21 cellular contexts compared by ENCODE assay signal in the genomic region with DNA sequence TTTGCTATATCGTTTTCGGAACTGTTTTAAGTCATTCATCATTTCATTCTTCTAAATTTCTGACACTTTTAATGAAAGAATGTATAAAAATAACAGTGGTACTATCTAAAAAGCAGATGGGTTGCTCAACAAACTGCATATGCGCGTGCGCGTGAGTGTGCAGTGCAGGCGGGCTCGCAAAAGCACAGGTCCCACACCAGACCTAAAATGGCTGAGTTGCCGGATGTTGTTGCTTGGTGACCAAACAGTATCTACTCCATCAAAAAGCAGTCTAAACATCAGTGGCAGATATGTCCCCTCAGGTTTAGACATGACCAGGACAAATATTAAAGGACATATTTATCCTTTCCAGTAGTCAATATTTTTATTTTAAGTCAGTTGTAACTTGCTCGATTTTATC. TPM values are rescaled to one million over a fixed set of nuclear protein-coding genes. Genes with fewer than 3 reads are reported as not detected.
A peak's percentile ranks its signal among the peaks of the same experiment; 100 is the strongest.
DNase-seq lines count a peak whose midpoint lies in the region; ATAC-seq, FAIRE-seq and TF ChIP-seq lines count a peak whose summit lies in the region.
"Had no signal": no experiment of that assay in that cellular context is flagged by ENCODE, and none has a peak within 500 bp of the region (broad histone marks: within the 10 kb centered on the region; RNA-seq: fewer than 3 reads in every experiment).

No MANE protein-coding gene starts in this region.

- no TSS peak for BruUV-seq in GM12878 (replicated peaks; lab: Mats Ljungman, UMichigan)

- WGBS in GM12878 (ENCODE audit: insufficient coverage, insufficient replicate concordance, low lambda C conversion rate, missing lambda C conversion rate): 72% methylated on average over 10 of the region's 10 CpGs

- no peak overlapping the region for H3K4me3 ChIP-seq in GM12878
- H3K4me3 ChIP-seq: BLaER1 had no signal

- POLR2A ChIA-PET in GM12878 (lab: Charles Lee): interaction anchor here (1.6 kb wide), 1 partner anchor 12 kb away, joined by 6 read pairs; no protein-coding TSS in a partner anchor

- TF ChIP-seq CTCF in GM12878 (IDR thresholded peaks at IDR 0.05 in 2 of 3, conservative IDR thresholded peaks at IDR 0.05 in 1 of 3; ENCODE audit: control insufficient read depth in 2 of 3, extremely low read depth in 1 of 3, insufficient read depth in 1 of 3, low read depth in 3 of 3, low read length in 3 of 3): no peak

- TF ChIP-seq EP300 in GM12878 (IDR thresholded peaks at IDR 0.05; ENCODE audit: borderline replicate concordance in 1 of 2, control insufficient read depth in 1 of 2, low read depth in 2 of 2, low read length in 2 of 2): no peak

- H3K36me3 ChIP-seq in GM12878 (ENCODE audit: control insufficient read depth in 2 of 2, insufficient read depth in 2 of 2, low read length in 1 of 2): no peaks in the 10 kb centered on the region
- H3K36me3 ChIP-seq: BLaER1, WERI-Rb-1 had no signal

- no peak for TF ChIP-seq POLR2A in GM12878 (IDR thresholded peaks at IDR 0.05; ENCODE audit: low read depth, low read length)

- SMC1A ChIA-PET in GM12878 (lab: Charles Lee; ENCODE audit: uncharacterized antibody, unreplicated experiment): interaction anchor here (1.0 to 2.8 kb wide), 5 partner anchors 9 to 105 kb away, joined by 3 to 30 read pairs (median 4); no protein-coding TSS in a partner anchor

- no peak overlapping the region for H3K9ac ChIP-seq in GM12878 (ENCODE audit: control insufficient read depth, insufficient read depth, low read length)
- H3K9ac ChIP-seq: BLaER1 had no signal

- no peak overlapping the region for H2AFZ ChIP-seq in GM12878 (ENCODE audit: control insufficient read depth, low read depth, low read length)

- no peak overlapping the region for H3K27ac ChIP-seq in GM12878 (ENCODE audit: control insufficient read depth, insufficient read depth)
- H3K27ac ChIP-seq: 22Rv1, BLaER1, WERI-Rb-1 had no signal

- intact Hi-C loops in GM12878 (cut with micrococcal nuclease; ENCODE audit: unreplicated experiment): loop anchor here (5.0 to 10.0 kb wide), 3 partner anchors 138 to 377 kb away; no protein-coding TSS in a partner anchor

- peak; percentile 38 for DNase-seq in NCI-H146 (lab: John Stamatoyannopoulos, UW)
- no peak for DNase-seq in NCI-H146 treated with DMSO at 0.1 percent for 48 hours (lab: John Stamatoyannopoulos, UW; ENCODE audit: unreplicated experiment)
- DNase-seq in NCI-H510A (lab: John Stamatoyannopoulos, UW): peak; percentile 78
- DNase-seq in GM12878 (ENCODE audit: low read depth, low spot score): no peak
- DNase-seq in occipital lobe (lab: John Stamatoyannopoulos, UW): peak; percentile 30
- DNase-seq in DMS114 treated with DMSO at 0.1 percent for 48 hours (lab: John Stamatoyannopoulos, UW; ENCODE audit: unreplicated experiment): no peak
- DNase-seq: activated CD4-positive, alpha-beta T cell treated with anti-CD3 and anti-CD28 coated beads, Interleukin-2, amount 50 U/mL, for 48 hours; activated T-cell treated with anti-CD3 and anti-CD28 coated beads, Interleukin-2, amount 50 U/mL, for 1 hour; dermis blood vessel endothelial cell; DMS 273 treated with DMSO at 0.1 percent for 48 hours; Kasumi-1; midbrain; NCI-H187 treated with DMSO at 0.1 percent for 48 hours; T-helper 1 cell; WERI-Rb-1 had no signal

- no peaks in the 10 kb centered on the region for H4K20me1 ChIP-seq in GM12878 (ENCODE audit: control insufficient read depth, insufficient read depth)
- H4K20me1 ChIP-seq: BLaER1 had no signal

- no peak for TF ChIP-seq RAD21 in GM12878 (IDR thresholded peaks at IDR 0.05; ENCODE audit: insufficient read depth, low read depth, low read length)

- in situ Hi-C loops in GM12878 (cut with MboI): no loop called here

- no peak for FAIRE-seq in GM12878 (lab: Jason Lieb, UNC)
- FAIRE-seq: frontal cortex had no signal

- no peaks in the 10 kb centered on the region for H3K79me2 ChIP-seq in GM12878 (ENCODE audit: control insufficient read depth, insufficient read depth, low read length)

- ATAC-seq in GM12878 (no peak), GM18511 (IDR thresholded peaks at IDR 0.05; ENCODE audit: unreplicated experiment) (no peak), HG03442 (IDR thresholded peaks at IDR 0.05; ENCODE audit: unreplicated experiment) (no peak)

- CTCF ChIA-PET in GM12878 (lab: Yijun Ruan, JAX): interaction anchor here (0.9 to 7.1 kb wide), 4 partner anchors 20 to 137 kb away, joined by 3 to 58 read pairs (median 10); no protein-coding TSS in a partner anchor

- peaks cover 0 to 13% of the 10 kb centered on the region in 2 experiments for H3K27me3 ChIP-seq in GM12878 (replicated peaks in 1 of 2; ENCODE audit: control insufficient read depth in 2 of 2, insufficient read depth in 2 of 2, low read length in 1 of 2)
- H3K27me3 ChIP-seq: BLaER1 had no signal

- RAD21 ChIA-PET in GM12878 (lab: Charles Lee; ENCODE audit: unreplicated experiment): interaction anchor here (1.0 to 7.0 kb wide), 8 partner anchors 9 to 138 kb away, joined by 3 to 47 read pairs (median 8); no protein-coding TSS in a partner anchor

- no peak overlapping the region for H3K4me2 ChIP-seq in GM12878 (ENCODE audit: control insufficient read depth, insufficient read depth)
- H3K4me2 ChIP-seq: BLaER1 had no signal

- H3K4me1 ChIP-seq in GM12878 (ENCODE audit: control insufficient read depth, insufficient read depth, low read length): no peaks in the 10 kb centered on the region
- H3K4me1 ChIP-seq: BLaER1 had no signal

- H3K9me3 ChIP-seq in GM12878 (replicated peaks; ENCODE audit: control insufficient read depth, insufficient read depth, low read length): no peaks in the 10 kb centered on the region; the same call in 2 of the 3 replicates

TF ChIP-seq in GM12878, 131 proteins besides CTCF, POLR2A, EP300 and RAD21:
- TF ChIP-seq MXI1 (IDR thresholded peaks at IDR 0.05; ENCODE audit: low read depth, low read length): no peak
- TF ChIP-seq CBX5 (IDR thresholded peaks at IDR 0.05; ENCODE audit: low read depth): no peak
- no peak for TF ChIP-seq NFXL1 (IDR thresholded peaks at IDR 0.05; ENCODE audit: borderline replicate concordance)
- TF ChIP-seq, protein P1, sequence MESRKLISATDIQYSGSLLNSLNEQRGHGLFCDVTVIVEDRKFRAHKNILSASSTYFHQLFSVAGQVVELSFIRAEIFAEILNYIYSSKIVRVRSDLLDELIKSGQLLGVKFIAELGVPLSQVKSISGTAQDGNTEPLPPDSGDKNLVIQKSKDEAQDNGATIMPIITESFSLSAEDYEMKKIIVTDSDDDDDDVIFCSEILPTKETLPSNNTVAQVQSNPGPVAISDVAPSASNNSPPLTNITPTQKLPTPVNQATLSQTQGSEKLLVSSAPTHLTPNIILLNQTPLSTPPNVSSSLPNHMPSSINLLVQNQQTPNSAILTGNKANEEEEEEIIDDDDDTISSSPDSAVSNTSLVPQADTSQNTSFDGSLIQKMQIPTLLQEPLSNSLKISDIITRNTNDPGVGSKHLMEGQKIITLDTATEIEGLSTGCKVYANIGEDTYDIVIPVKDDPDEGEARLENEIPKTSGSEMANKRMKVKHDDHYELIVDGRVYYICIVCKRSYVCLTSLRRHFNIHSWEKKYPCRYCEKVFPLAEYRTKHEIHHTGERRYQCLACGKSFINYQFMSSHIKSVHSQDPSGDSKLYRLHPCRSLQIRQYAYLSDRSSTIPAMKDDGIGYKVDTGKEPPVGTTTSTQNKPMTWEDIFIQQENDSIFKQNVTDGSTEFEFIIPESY (IDR thresholded peaks at IDR 0.05): peak; percentile 78
- TF ChIP-seq MLLT1 (IDR thresholded peaks at IDR 0.05): peak; percentile 81
- TF ChIP-seq BHLHE40 (IDR thresholded peaks at IDR 0.05; ENCODE audit: borderline replicate concordance in 1 of 2, low read depth in 2 of 2, low read length in 1 of 2): no peak
TF ChIP-seq in GM12878: peak in this region for 2.

RNA-seq across cellular contexts. Expression of gene NOL4, which starts 5.1 kb away (rescaled TPM):
- total RNA-seq in GM12878 (2013; cell fraction: nucleolus; rRNA removed): 51.1 and 65.7 TPM in 2 replicates
- total RNA-seq in GM12878 (2014; rRNA removed) (6.7 and 6.8 TPM in 2 replicates), GM12878 (2014; rRNA removed; fragmentation: Illumina TruSeq; extraction: Trizol) (9.3 and 9.4 TPM in 2 replicates), GM12878 (2021) (8.5 and 10.0 TPM in 2 replicates), occipital lobe (137 TPM)
- polyA plus RNA-seq in GM12878 (2011; ENCODE audit: low read depth): 0.29 TPM
- polyA plus RNA-seq in GM12878 (2011; rRNA removed) (3.6 and 4.2 TPM in 2 replicates), GM12878 (2014; fragmentation: Illumina TruSeq; extraction: Trizol) (5.8 TPM in 2 replicates), GM12878 (2014; fragmentation: Nextera tagmentation; extraction: Ambion mirVana) (1 to 10 TPM; 1.3 to 2.8 TPM), GM12878 (2014; rRNA removed) (4.2 and 4.6 TPM in 2 replicates), GM12878 (2016; fragmentation: Nextera tagmentation; extraction: Ambion mirVana) (1 to 10 TPM; 6.8 to 7.4 TPM)
- 1.6 and 2.0 TPM in 2 replicates for polyA plus RNA-seq in GM12878 (2011; cell fraction: cytosol; rRNA removed)
- 2.3 and 3.0 TPM in 2 replicates for polyA plus RNA-seq in GM12878 (2011; cell fraction: nucleus; rRNA removed)
- 0.49 TPM in 2 replicates for polyA plus RNA-seq in GM12878 (2012)
- polyA minus RNA-seq in GM12878 (2011; rRNA and poly(A)+ RNA removed): 5.7 and 7.5 TPM in 2 replicates
- 1.8 and 3.9 TPM in 2 replicates for polyA minus RNA-seq in GM12878 (2011; cell fraction: cytosol; rRNA and poly(A)+ RNA removed)
- 17.7 and 21.7 TPM in 2 replicates for polyA minus RNA-seq in GM12878 (2011; cell fraction: nucleus; rRNA and poly(A)+ RNA removed)
- total RNA-seq: dermis blood vessel endothelial cell, HT1080 had no signal

Comparison
In these comparisons a context has a peak if more than half of its experiments do, and no peak if none do; other contexts are left out.
1. DNase-seq: peak in NCI-H146 (single experiment), NCI-H510A (single experiment) and occipital lobe (single experiment); none in NCI-H146 treated with DMSO at 0.1 percent for 48 hours (single experiment), GM12878 (single experiment) and DMS114 treated with DMSO at 0.1 percent for 48 hours (single experiment).